26 cellular contexts compared by ENCODE assay signal in genomic region chr5:114790403-114790792, GRCh38.
"Had no signal": no experiment of that assay in that cellular context is flagged by ENCODE, and none has a peak within 500 bp of the region (broad histone marks: within the 10 kb centered on the region; RNA-seq: fewer than 3 reads in every experiment).

No MANE protein-coding gene starts in this region.

- H3K36me3 ChIP-seq: lower lobe of right lung, pancreas, prostate gland, stomach, thyroid gland, transverse colon, upper lobe of left lung, vagina had no signal

- ATAC-seq: left ventricle myocardium superior; naive thymus-derived CD8-positive, alpha-beta T cell; right cardiac atrium; sciatic nerve had no signal

- H3K9me3 Mint-ChIP-seq: nephron; neural crest cell; stimulated activated effector memory CD8-positive, alpha-beta T cell treated with anti-CD3 and anti-CD28 coated beads, Interleukin-12 subunit alpha, Interleukin-12 subunit beta, amount 100 ng/mL, for 72 hours had no signal

- H3K9me3 ChIP-seq: lower lobe of right lung, pancreas, prostate gland, stomach, testis, thyroid gland, transverse colon, upper lobe of left lung, vagina had no signal

- H3K27me3 ChIP-seq: pancreas, stomach, testis, thyroid gland, transverse colon, upper lobe of left lung, vagina had no signal

- DNase-seq: left cardiac atrium; left ventricle myocardium superior; lower lobe of right lung; naive thymus-derived CD8-positive, alpha-beta T cell; nucleus accumbens; pancreas; posterior cingulate gyrus; retina; right cardiac atrium; stimulated activated CD4-positive, alpha-beta T cell treated with anti-CD3 and anti-CD28 coated beads, Interleukin-12 subunit alpha, Interleukin-12 subunit beta, amount 100 ng/mL, for 4 hours; stimulated activated CD4-positive, alpha-beta T cell treated with anti-CD3 and anti-CD28 coated beads, Interleukin-15, amount 100 ng/mL, for 24 hours; stimulated activated CD4-positive, alpha-beta T cell treated with anti-CD3 and anti-CD28 coated beads, Interleukin-2, amount 100 ng/mL, for 24 hours; stimulated activated CD4-positive, alpha-beta T cell treated with anti-CD3 and anti-CD28 coated beads, Interleukin-4, amount 100 ng/mL, for 1 hour; stimulated activated naive CD4-positive, alpha-beta T cell; stomach; testis; thyroid gland; transverse colon; upper lobe of left lung had no signal

- H3K36me3 Mint-ChIP-seq: naive thymus-derived CD8-positive, alpha-beta T cell; stimulated activated effector memory CD8-positive, alpha-beta T cell treated with anti-CD3 and anti-CD28 coated beads, Interleukin-12 subunit alpha, Interleukin-12 subunit beta, amount 100 ng/mL, for 72 hours had no signal

- H3K4me3 ChIP-seq: lower lobe of right lung, pancreas, prostate gland, skin epidermis, stomach, testis, thyroid gland, transverse colon, upper lobe of left lung, vagina had no signal

- H3K27ac Mint-ChIP-seq: naive thymus-derived CD8-positive, alpha-beta T cell; nephron; stimulated activated effector memory CD8-positive, alpha-beta T cell treated with anti-CD3 and anti-CD28 coated beads, Interleukin-12 subunit alpha, Interleukin-12 subunit beta, amount 100 ng/mL, for 72 hours had no signal

- H3K4me1 Mint-ChIP-seq: naive thymus-derived CD8-positive, alpha-beta T cell; nephron; neural crest cell; stimulated activated effector memory CD8-positive, alpha-beta T cell treated with anti-CD3 and anti-CD28 coated beads, Interleukin-12 subunit alpha, Interleukin-12 subunit beta, amount 100 ng/mL, for 72 hours had no signal

- H3K4me3 Mint-ChIP-seq: naive thymus-derived CD8-positive, alpha-beta T cell; nephron; neural crest cell; stimulated activated effector memory CD8-positive, alpha-beta T cell treated with anti-CD3 and anti-CD28 coated beads, Interleukin-12 subunit alpha, Interleukin-12 subunit beta, amount 100 ng/mL, for 72 hours had no signal

- H3K27ac ChIP-seq: lower lobe of right lung, pancreas, prostate gland, skin epidermis, stomach, testis, thyroid gland, transverse colon, upper lobe of left lung, vagina had no signal

- H3K4me1 ChIP-seq: lower lobe of right lung, pancreas, prostate gland, stomach, testis, thyroid gland, transverse colon, upper lobe of left lung, vagina had no signal
